In the genomic region with DNA sequence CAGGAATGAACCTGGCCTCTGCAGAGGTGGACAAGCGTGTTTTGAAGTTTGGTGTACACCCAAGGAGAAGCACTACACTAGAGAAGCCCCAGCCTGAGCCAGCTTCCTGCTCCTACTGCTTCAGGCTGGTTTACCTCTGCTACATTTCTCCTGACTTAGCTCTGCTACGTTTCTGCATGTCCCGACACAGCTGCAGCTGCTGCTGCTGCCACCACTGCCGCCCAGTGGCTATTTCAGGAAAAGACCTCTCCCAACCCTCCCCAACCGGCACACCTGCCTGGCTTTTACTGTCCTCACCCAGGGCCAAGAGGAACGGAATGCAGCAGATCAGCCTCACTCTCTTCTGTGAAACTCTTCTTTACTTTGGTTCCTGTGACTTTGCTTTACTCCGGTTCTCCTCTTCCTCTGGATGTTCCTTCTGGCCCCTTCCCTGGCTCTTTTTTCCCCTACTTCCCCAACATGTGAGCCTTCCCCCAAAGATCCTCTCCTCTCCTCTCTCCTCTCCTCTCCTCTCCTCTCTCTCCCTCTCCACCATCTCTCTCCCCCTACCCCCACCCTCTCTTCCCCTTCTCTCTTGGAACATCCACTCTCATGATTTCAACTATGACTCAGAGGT, we compare ENCODE assay signal across 9 cellular contexts. TPM values are rescaled to one million over a fixed set of nuclear protein-coding genes. Genes with fewer than 3 reads are reported as not detected.
DNase-seq lines count a peak whose midpoint lies in the region; ATAC-seq and TF ChIP-seq lines count a peak whose summit lies in the region.
"Had no signal": no experiment of that assay in that cellular context is flagged by ENCODE, and none has a peak within 500 bp of the region (broad histone marks: within the 10 kb centered on the region; RNA-seq: fewer than 3 reads in every experiment).

No MANE protein-coding gene starts in this region.

- TF ChIP-seq CTCF in AG10803 (conservative IDR thresholded peaks at IDR 0.05; ENCODE audit: low read length) (peak; percentile 57), mucosa of descending colon (IDR thresholded peaks at IDR 0.05) (no peak)

- no peaks in the 10 kb centered on the region for H3K36me3 ChIP-seq in SJCRH30
- H3K36me3 ChIP-seq in mucosa of descending colon (ENCODE audit: low read depth): no peaks in the 10 kb centered on the region

- H3K4me3 ChIP-seq in AG10803 (ENCODE audit: low read length) (no peak overlapping the region), SJCRH30 (no peak overlapping the region), mucosa of descending colon (no peak overlapping the region)

- H3K9me3 ChIP-seq in SJCRH30 (replicated peaks) (no peaks in the 10 kb centered on the region), mucosa of descending colon (no peaks in the 10 kb centered on the region)

- DNase-seq in AG10803 (ENCODE audit: low read depth): peak; percentile 19
- DNase-seq in Kasumi-1 (lab: John Stamatoyannopoulos, UW): peak; percentile 0 to 1
- DNase-seq in SJCRH30: peak; percentile 46 to 64
- peak; percentile 45 for DNase-seq in dermis blood vessel endothelial cell
- DNase-seq in mucosa of descending colon: peak; percentile 47 to 69 (median 67)
- no peak for DNase-seq in GF-D8 (lab: John Stamatoyannopoulos, UW)
- DNase-seq in cerebellar nuclear complex (lab: John Stamatoyannopoulos, UW): no peak

- no peak overlapping the region for H3K27ac ChIP-seq in SJCRH30

- H3K4me1 ChIP-seq in SJCRH30: no peaks in the 10 kb centered on the region
- H3K4me1 ChIP-seq in mucosa of descending colon (ENCODE audit: low read depth): no peaks in the 10 kb centered on the region

- no peaks in the 10 kb centered on the region for H3K27me3 ChIP-seq in SJCRH30

- intact Hi-C loops in mucosa of descending colon (cut with DNase I, micrococcal nuclease): loop anchor here in 1 of 2 donors (10.0 kb wide), 1 partner anchor 68 kb away; no protein-coding TSS in a partner anchor

- ATAC-seq in GM18519 (IDR thresholded peaks at IDR 0.05; ENCODE audit: low FRiP score, unreplicated experiment): peak; percentile 76
- peak; percentile 93 for ATAC-seq in mucosa of descending colon

RNA-seq across cellular contexts. Expression of gene P2RY4, which starts 3.1 kb away (rescaled TPM):
- total RNA-seq in SJCRH30 (2014; rRNA removed; shearing (Covaris generic)): 0.22 TPM in 1 of 2 replicates, not detected in the other
- total RNA-seq in dermis blood vessel endothelial cell (not detected in 2 replicates), mucosa of descending colon (1 to 10 TPM in 2 of 3 donors, under 1 TPM in 1; 0.79 to 5.7 (median 1.3) TPM)

RNA-seq across cellular contexts. Expression of gene ARR3, which starts 5.1 kb away (rescaled TPM):
- total RNA-seq in SJCRH30 (2014; rRNA removed; shearing (Covaris generic)): not detected in 2 replicates
- total RNA-seq in dermis blood vessel endothelial cell: not detected in 2 replicates
- 1 to 10 TPM in 1 of 3 donors, under 1 TPM in 1, not detected in 1; 0.60 to 1.2 TPM for total RNA-seq in mucosa of descending colon
- total RNA-seq: subcutaneous adipose tissue had no signal

RNA-seq across cellular contexts. Expression of gene RAB41, which starts 18.9 kb away (rescaled TPM):
- not detected in 2 replicates for total RNA-seq in SJCRH30 (2014; rRNA removed; shearing (Covaris generic))
- not detected in 2 replicates for total RNA-seq in dermis blood vessel endothelial cell
- total RNA-seq in mucosa of descending colon: under 1 TPM in 1 of 3 donors, not detected in 2; 0.29 TPM
- total RNA-seq: subcutaneous adipose tissue had no signal

RNA-seq across cellular contexts. Expression of gene PDZD11, which starts 26.7 kb away (rescaled TPM):
- 86.5 and 91.6 TPM in 2 replicates for total RNA-seq in SJCRH30 (2014; rRNA removed; shearing (Covaris generic))
- 35.3 and 43.2 TPM in 2 replicates for total RNA-seq in dermis blood vessel endothelial cell
- total RNA-seq in mucosa of descending colon: 10 to 100 TPM; 34.1 to 47.5 (median 43.9) TPM

RNA-seq across cellular contexts. Expression of gene KIF4A, which starts 26.8 kb away (rescaled TPM):
- 60.9 and 63.1 TPM in 2 replicates for total RNA-seq in SJCRH30 (2014; rRNA removed; shearing (Covaris generic))
- total RNA-seq in dermis blood vessel endothelial cell: 7.7 and 29.6 TPM in 2 replicates
- 10 to 100 TPM in 1 of 3 donors, 1 to 10 TPM in 2; 1.5 to 10.7 (median 3.1) TPM for total RNA-seq in mucosa of descending colon

Comparison
In these comparisons a context has a peak if more than half of its experiments do, and no peak if none do; other contexts are left out.
1. DNase-seq: peak in AG10803 (single experiment), Kasumi-1 (2 of 2), SJCRH30 (2 of 2), dermis blood vessel endothelial cell (single experiment) and mucosa of descending colon (3 of 3); none in GF-D8 (single experiment) and cerebellar nuclear complex (0 of 2).